Comparison of ENCODE assay signal across 17 cellular contexts in genomic region chr15:38631126-38632075, GRCh38.
DNase-seq lines count a peak whose midpoint lies in the region; ATAC-seq lines count a peak whose summit lies in the region.
"Had no signal": no experiment of that assay in that cellular context is flagged by ENCODE, and none has a peak within 500 bp of the region (broad histone marks: within the 10 kb centered on the region; RNA-seq: fewer than 3 reads in every experiment).

No MANE protein-coding gene starts in this region.

- CTCF ChIA-PET in activated CD4-positive, alpha-beta T cell treated with anti-CD3 and anti-CD28 coated beads for 36 hours (lab: Charles Lee) = interaction anchor here (0.9 to 2.8 kb wide), 19 partner anchors 9 to 68 kb away, joined by 3 to 15 read pairs (median 5); no protein-coding TSS in a partner anchor

- peak overlapping the region; percentile 88 for H3K27ac Mint-ChIP-seq in activated CD4-positive, alpha-beta T cell treated with anti-CD3 and anti-CD28 coated beads for 36 hours

- intact Hi-C loops in activated CD4-positive, alpha-beta T cell treated with anti-CD3 and anti-CD28 coated beads for 36 hours (cut with DNase I, micrococcal nuclease) = loop anchor here (2.0 kb wide), 2 partner anchors 19 to 21 kb away; no protein-coding TSS in a partner anchor

- peak; percentile 69 for ATAC-seq in activated CD4-positive, alpha-beta T cell treated with anti-CD3 and anti-CD28 coated beads for 36 hours
- ATAC-seq in GM19025 (IDR thresholded peaks at IDR 0.05; ENCODE audit: low read depth, unreplicated experiment) = peak; percentile 69
- ATAC-seq in HG02642 (IDR thresholded peaks at IDR 0.05; ENCODE audit: poor library complexity, unreplicated experiment) = no peak
- ATAC-seq in HG03196 (IDR thresholded peaks at IDR 0.05; ENCODE audit: unreplicated experiment) = no peak
- ATAC-seq: A549, left cardiac atrium had no signal

- DNase-seq in activated CD4-positive, alpha-beta T cell treated with anti-CD3 and anti-CD28 coated beads for 36 hours = no peak
- DNase-seq in activated CD4-positive, alpha-beta T cell treated with anti-CD3 and anti-CD28 coated beads, Interleukin-2, amount 50 U/mL, for 1 hour = no peak
- DNase-seq in kidney tubule cell (ENCODE audit: low spot score) (peak; percentile 45), COR-L47 (lab: John Stamatoyannopoulos, UW) (no peak)
- DNase-seq: Caco-2, dermis blood vessel endothelial cell, left cardiac atrium, NCI-H2081, T-helper 9 cell, testis had no signal

- peak overlapping the region; percentile 54 for H3K27ac ChIP-seq in KOPT-K1 (ENCODE audit: low read depth, low read length, poor library complexity, severe bottlenecking)
- H3K27ac ChIP-seq: A549, esophagus muscularis mucosa, hepatocyte, testis had no signal

- no peak overlapping the region for H3K4me3 Mint-ChIP-seq in activated CD4-positive, alpha-beta T cell treated with anti-CD3 and anti-CD28 coated beads for 36 hours

- H3K36me3 ChIP-seq in KOPT-K1 (ENCODE audit: insufficient read depth, low read length) = no peaks in the 10 kb centered on the region
- H3K36me3 ChIP-seq: esophagus muscularis mucosa had no signal

- H3K4me1 Mint-ChIP-seq in activated CD4-positive, alpha-beta T cell treated with anti-CD3 and anti-CD28 coated beads for 36 hours = peaks cover 54% of the 10 kb centered on the region

- H3K36me3 Mint-ChIP-seq in activated CD4-positive, alpha-beta T cell treated with anti-CD3 and anti-CD28 coated beads for 36 hours (ENCODE audit: low read depth) = no peaks in the 10 kb centered on the region

- POLR2A ChIA-PET in activated CD4-positive, alpha-beta T cell treated with anti-CD3 and anti-CD28 coated beads for 36 hours (lab: Charles Lee) = interaction anchor here (0.6 to 1.9 kb wide), 6 partner anchors 19 to 1908 kb away, joined by 3 to 9 read pairs (median 4); partner anchors contain the start of gene RASGRP1

- H3K9me3 Mint-ChIP-seq in activated CD4-positive, alpha-beta T cell treated with anti-CD3 and anti-CD28 coated beads for 36 hours (ENCODE audit: low read depth) = no peaks in the 10 kb centered on the region

- no peaks in the 10 kb centered on the region for H3K27me3 Mint-ChIP-seq in activated CD4-positive, alpha-beta T cell treated with anti-CD3 and anti-CD28 coated beads for 36 hours

- H3K9me3 ChIP-seq in KOPT-K1 (ENCODE audit: insufficient read depth, low read length, poor library complexity, severe bottlenecking) = no peaks in the 10 kb centered on the region
- H3K9me3 ChIP-seq: A549, Caco-2, esophagus muscularis mucosa, testis had no signal

Comparison
In these comparisons a context has a peak if more than half of its experiments do, and no peak if none do; other contexts are left out.
1. ATAC-seq: peak in activated CD4-positive, alpha-beta T cell treated with anti-CD3 and anti-CD28 coated beads for 36 hours (single experiment) and GM19025 (single experiment); none in HG02642 (single experiment) and HG03196 (single experiment).